ENCODE assay signal across 20 cellular contexts in the genomic region with DNA sequence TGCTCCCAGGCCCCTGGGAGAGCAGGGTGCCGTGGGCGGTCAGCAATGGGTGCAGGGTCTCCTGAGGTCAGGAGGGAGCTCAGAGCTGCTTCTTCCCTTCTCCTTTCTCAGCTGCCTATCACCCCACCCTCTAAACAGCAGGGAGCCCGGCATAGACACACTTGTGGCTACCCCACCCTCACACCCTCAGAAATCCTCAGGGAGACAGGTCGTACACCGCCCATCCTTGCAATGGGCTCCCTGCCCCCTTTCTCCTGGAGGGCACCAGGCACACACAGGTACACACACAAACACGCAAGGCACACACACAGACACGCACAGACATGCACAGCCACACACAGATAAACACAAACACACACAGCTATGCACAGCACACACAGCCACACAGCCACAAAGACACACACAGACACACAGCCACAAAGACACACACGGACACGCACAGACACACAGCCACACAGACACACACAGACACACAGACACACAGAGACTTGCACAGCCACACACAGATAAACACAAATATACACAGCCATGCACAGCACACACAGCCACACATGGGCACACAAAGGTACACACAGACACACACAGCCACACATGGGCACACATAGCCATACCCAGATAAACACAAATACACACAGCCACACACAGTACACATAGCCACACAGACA. TPM values are rescaled to one million over a fixed set of nuclear protein-coding genes. Genes with fewer than 3 reads are reported as not detected.
"Had no signal": no experiment of that assay in that cellular context is flagged by ENCODE, and none has a peak within 500 bp of the region (broad histone marks: within the 10 kb centered on the region; RNA-seq: fewer than 3 reads in every experiment).

No MANE protein-coding gene starts in this region.

- H3K4me3 ChIP-seq: cardiac muscle cell, lower lobe of right lung, thoracic aorta, upper lobe of right lung had no signal

- DNase-seq: activated naive CD4-positive, alpha-beta T cell treated with anti-CD3 and anti-CD28 coated beads, Interleukin-2, amount 50 U/mL, for 16 hours; activated naive CD8-positive, alpha-beta T cell treated with anti-CD3 and anti-CD28 coated beads, Interleukin-2, amount 50 U/mL, for 24 hours; activated T-cell treated with anti-CD3 and anti-CD28 coated beads, Interleukin-2, amount 50 U/mL, for 72 hours; effector CD4-positive, alpha-beta T cell; foreskin melanocyte; kidney; naive thymus-derived CD4-positive, alpha-beta T cell; retina; stimulated activated CD4-positive, alpha-beta T cell treated with anti-CD3 and anti-CD28 coated beads, Interleukin-2, amount 100 ng/mL, for 48 hours; stimulated activated naive CD4-positive, alpha-beta T cell; T-helper 1 cell had no signal

- H3K36me3 ChIP-seq: cardiac muscle cell, lower lobe of right lung, thoracic aorta, upper lobe of right lung had no signal

- H3K27me3 ChIP-seq: upper lobe of right lung had no signal

- ATAC-seq: activated naive CD8-positive, alpha-beta T cell treated with anti-CD3 and anti-CD28 coated beads, Interleukin-2, amount 50 U/mL, for 24 hours; activated T-cell treated with anti-CD3 and anti-CD28 coated beads, Interleukin-2, amount 50 U/mL, for 72 hours; left lobe of liver had no signal

- H3K27me3 Mint-ChIP-seq: activated naive CD8-positive, alpha-beta T cell treated with anti-CD3 and anti-CD28 coated beads, Interleukin-2, amount 50 U/mL, for 24 hours had no signal

- H3K9me3 ChIP-seq: lower lobe of right lung, thoracic aorta, upper lobe of right lung had no signal

- H3K36me3 Mint-ChIP-seq: naive thymus-derived CD4-positive, alpha-beta T cell had no signal

- H3K27ac Mint-ChIP-seq: activated naive CD8-positive, alpha-beta T cell treated with anti-CD3 and anti-CD28 coated beads, Interleukin-2, amount 50 U/mL, for 24 hours; activated T-cell treated with anti-CD3 and anti-CD28 coated beads, Interleukin-2, amount 50 U/mL, for 72 hours; naive thymus-derived CD4-positive, alpha-beta T cell; progenitor cell of endocrine pancreas had no signal

- H3K27ac ChIP-seq: cardiac muscle cell, lower lobe of right lung, thoracic aorta, upper lobe of right lung had no signal

- H3K4me3 Mint-ChIP-seq: activated naive CD8-positive, alpha-beta T cell treated with anti-CD3 and anti-CD28 coated beads, Interleukin-2, amount 50 U/mL, for 24 hours; activated T-cell treated with anti-CD3 and anti-CD28 coated beads, Interleukin-2, amount 50 U/mL, for 72 hours; naive thymus-derived CD4-positive, alpha-beta T cell; neural crest cell had no signal

- H3K4me1 ChIP-seq: lower lobe of right lung, upper lobe of right lung had no signal

- H3K9me3 Mint-ChIP-seq: activated naive CD8-positive, alpha-beta T cell treated with anti-CD3 and anti-CD28 coated beads, Interleukin-2, amount 50 U/mL, for 24 hours had no signal

RNA-seq across cellular contexts. Expression of gene TH, which starts 44.9 kb away (rescaled TPM):
- total RNA-seq: activated T-cell treated with anti-CD3 and anti-CD28 coated beads, Interleukin-2, amount 50 U/mL, for 72 hours; cardiac muscle cell; kidney; left lobe of liver; lower lobe of right lung; naive thymus-derived CD4-positive, alpha-beta T cell; omental fat pad; thoracic aorta; upper lobe of right lung had no signal
- polyA plus RNA-seq: cardiac muscle cell; naive thymus-derived CD4-positive, alpha-beta T cell had no signal

RNA-seq across cellular contexts. Expression of gene ASCL2, which starts 53.9 kb away (rescaled TPM):
- total RNA-seq: cardiac muscle cell had no signal
- polyA plus RNA-seq: cardiac muscle cell; naive thymus-derived CD4-positive, alpha-beta T cell had no signal

RNA-seq across cellular contexts. Expression of gene INS, which starts 55.5 kb away (rescaled TPM):
- total RNA-seq: activated T-cell treated with anti-CD3 and anti-CD28 coated beads, Interleukin-2, amount 50 U/mL, for 72 hours; cardiac muscle cell; cerebellum; kidney; left lobe of liver; lower lobe of right lung; naive thymus-derived CD4-positive, alpha-beta T cell; neural crest cell; omental fat pad; thoracic aorta; upper lobe of right lung had no signal
- polyA plus RNA-seq: cardiac muscle cell; naive thymus-derived CD4-positive, alpha-beta T cell had no signal
